ENCODE assay signal across 8 cellular contexts in the genomic region with DNA sequence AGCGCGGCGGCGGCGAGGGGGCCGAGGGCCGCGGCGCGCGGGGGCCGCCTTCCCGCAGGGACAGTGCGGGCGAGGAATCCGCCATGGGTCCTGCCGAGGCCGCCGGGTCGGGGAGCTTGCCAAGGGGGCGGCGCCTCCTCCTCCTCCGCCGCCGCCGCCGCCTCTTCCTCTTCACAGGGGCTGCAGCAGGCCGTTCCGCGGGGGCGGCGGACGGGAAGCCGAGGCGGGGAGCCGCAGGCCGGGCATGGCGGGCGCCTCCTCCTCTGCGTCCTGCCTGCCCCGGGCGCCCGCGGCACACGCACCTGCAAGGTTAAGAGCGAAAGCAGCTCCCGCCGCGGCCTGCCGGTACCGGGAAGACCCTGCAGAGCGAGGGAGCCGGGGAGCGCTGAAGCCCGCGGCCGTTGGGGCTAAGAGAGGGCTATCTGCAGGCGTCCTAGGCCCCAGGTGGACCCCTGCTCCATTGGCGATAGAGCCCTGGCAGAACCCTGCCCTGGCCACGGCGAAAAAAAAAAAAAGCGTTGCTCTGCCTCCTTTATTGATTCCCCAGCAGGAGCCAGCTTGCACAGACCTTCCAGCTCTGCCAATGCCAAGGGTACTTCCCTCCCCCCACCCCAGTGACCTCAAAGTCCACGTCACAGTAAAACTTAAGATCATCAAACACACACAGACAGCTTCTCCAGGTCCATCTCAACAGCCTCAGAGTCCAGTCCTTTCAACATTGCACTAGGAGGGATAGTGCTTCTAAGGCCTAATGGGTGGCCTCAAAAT. TPM values are rescaled to one million over a fixed set of nuclear protein-coding genes. Genes with fewer than 3 reads are reported as not detected.
DNase-seq lines count a peak whose midpoint lies in the region; ATAC-seq and TF ChIP-seq lines count a peak whose summit lies in the region.

A gene with protein sequence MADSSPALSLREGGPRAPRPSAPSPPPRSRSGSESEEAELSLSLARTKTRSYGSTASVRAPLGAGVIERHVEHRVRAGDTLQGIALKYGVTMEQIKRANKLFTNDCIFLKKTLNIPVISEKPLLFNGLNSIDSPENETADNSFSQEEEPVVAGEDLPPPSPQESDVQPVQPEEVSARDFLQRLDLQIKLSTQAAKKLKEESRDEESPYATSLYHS (minus strand): TSS at position 118 of the 768 bp plus-strand sequence. CDS start 33 bp downstream, at position 85.

- CTCF ChIA-PET in AG04449 (lab: Yijun Ruan, JAX), result interaction anchor here (1.0 to 2.8 kb wide), 4 partner anchors 9 to 39 kb away, joined by 3 to 21 read pairs (median 5); no protein-coding TSS in a partner anchor

- peaks cover 0 to 29% (median 10%) of the 10 kb centered on the region in 4 donors for H3K4me1 ChIP-seq in Peyer's patch

- peaks cover 16% of the 10 kb centered on the region for H3K4me1 Mint-ChIP-seq in neural crest cell

- H3K36me3 Mint-ChIP-seq in neural crest cell (ENCODE audit: low read depth), result no peaks in the 10 kb centered on the region

- H3K27me3 ChIP-seq in Peyer's patch, result no peaks in the 10 kb centered on the region

- TF ChIP-seq POLR2A in GM18526 (IDR thresholded peaks at IDR 0.05; ENCODE audit: extremely low read depth, insufficient read length) (peak; percentile 48), Peyer's patch (IDR thresholded peaks at IDR 0.05) (no peak)

- peak within 1 kb of the TSS; percentile 88 to 97 (median 91) for H3K27ac ChIP-seq in Peyer's patch
- peak within 1 kb of the TSS; percentile 69 for H3K27ac ChIP-seq in temporal lobe (ENCODE audit: low read depth, low read length)

- H3K9me3 Mint-ChIP-seq in neural crest cell, result no peaks in the 10 kb centered on the region

- ATAC-seq in HG03159 (IDR thresholded peaks at IDR 0.05; ENCODE audit: unreplicated experiment), result peak; percentile 37

- no peak within 1 kb of the TSS for H3K27ac Mint-ChIP-seq in neural crest cell (ENCODE audit: unreplicated experiment)

- peak within 1 kb of the TSS; percentile 86 for H3K4me3 Mint-ChIP-seq in neural crest cell

- TF ChIP-seq CTCF in AG04449 (IDR thresholded peaks at IDR 0.05; ENCODE audit: insufficient read depth, low read length, missing control alignments), result no peak
- TF ChIP-seq CTCF in Peyer's patch (IDR thresholded peaks at IDR 0.05), result no peak
- TF ChIP-seq CTCF in foreskin fibroblast (IDR thresholded peaks at IDR 0.05; ENCODE audit: low read depth, low read length), result no peak
- TF ChIP-seq CTCF in neural crest cell (conservative IDR thresholded peaks at IDR 0.05), result no peak

- POLR2A ChIA-PET in AG04449 (lab: Yijun Ruan, JAX), result no interaction called here

- H3K27me3 Mint-ChIP-seq in neural crest cell (ENCODE audit: low read depth), result peaks cover 36% of the 10 kb centered on the region

- H3K36me3 ChIP-seq in Peyer's patch, result no peaks in the 10 kb centered on the region

- DNase-seq in AG04449 (ENCODE audit: low read depth, low spot score) (no peak), Peyer's patch (peak; percentile 81 to 90 (median 83)), foreskin fibroblast (peak; percentile 53 to 87), neural crest cell (ENCODE audit: low read depth, low spot score) (peak; percentile 47)
- peak; percentile 89 for DNase-seq in activated effector memory CD4-positive, alpha-beta T cell treated with anti-CD3 and anti-CD28 coated beads, Interleukin-2, amount 50 U/mL, for 16 hours

- H3K4me3 ChIP-seq in AG04449 (ENCODE audit: low read depth, low read length) (peak within 1 kb of the TSS; percentile 66), Peyer's patch (peak within 1 kb of the TSS; percentile 78 to 96 (median 84)), foreskin fibroblast (ENCODE audit: low read depth in 1 of 2, low read length in 2 of 2) (peak within 1 kb of the TSS; percentile 62 to 64)

- no peaks in the 10 kb centered on the region for H3K9me3 ChIP-seq in Peyer's patch

RNA-seq across cellular contexts. Expression of the gene that starts here (rescaled TPM):
- total RNA-seq in Peyer's patch (10 to 100 TPM; 12.7 to 26.4 (median 16.0) TPM), neural crest cell (2.4 and 3.2 TPM in 2 replicates), temporal lobe (14.0 TPM)
